ENCODE assay signal across 16 cellular contexts in the genomic region with DNA sequence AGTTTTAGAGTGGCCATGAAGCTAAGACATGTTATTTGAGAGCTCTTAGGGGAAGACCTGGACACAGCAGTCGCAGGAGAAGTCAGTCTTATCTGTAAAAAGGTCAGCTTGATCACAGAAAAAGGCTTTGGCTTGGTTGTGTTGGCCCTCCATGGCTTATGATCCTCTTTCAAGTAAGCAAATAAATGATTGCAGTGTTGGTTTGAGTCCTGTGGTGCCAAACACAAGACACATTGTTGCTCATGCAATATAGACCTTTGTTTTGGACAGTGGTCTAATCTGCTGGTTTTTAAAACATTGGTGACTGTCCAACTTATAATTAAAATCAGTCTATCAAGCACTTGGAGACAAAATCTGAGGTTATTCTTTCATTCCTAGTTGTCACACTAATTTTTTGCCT. TPM values are rescaled to one million over a fixed set of nuclear protein-coding genes. Genes with fewer than 3 reads are reported as not detected.
A peak's percentile ranks its signal among the peaks of the same experiment; 100 is the strongest.
DNase-seq lines count a peak whose midpoint lies in the region; ATAC-seq and TF ChIP-seq lines count a peak whose summit lies in the region.
"Had no signal": no experiment of that assay in that cellular context is flagged by ENCODE, and none has a peak within 500 bp of the region (broad histone marks: within the 10 kb centered on the region; RNA-seq: fewer than 3 reads in every experiment).

No MANE protein-coding gene starts in this region.

- peaks cover 81% of the 10 kb centered on the region for H3K4me1 Mint-ChIP-seq in activated naive CD4-positive, alpha-beta T cell treated with anti-CD3 and anti-CD28 coated beads, Interleukin-2, amount 10 ng/mL, durations not matched to agents 7 days and 5 days
- peaks cover 65% of the 10 kb centered on the region for H3K4me1 Mint-ChIP-seq in dendritic cell treated with granulocyte-macrophage colony-stimulating factor and Interleukin-4, amounts not matched to agents 40 ng/mL and 50 ng/mL, for 4 days (ENCODE audit: low read depth)
- H3K4me1 Mint-ChIP-seq: GM23338 had no signal

- no peak overlapping the region for H3K4me3 ChIP-seq in HL-60 (replicated peaks; ENCODE audit: insufficient read depth, low read length)
- H3K4me3 ChIP-seq in upper lobe of right lung, result no peak overlapping the region
- no peak overlapping the region for H3K4me3 ChIP-seq in body of pancreas
- H3K4me3 ChIP-seq: GM23338, MG63 had no signal

- peaks cover 2% of the 10 kb centered on the region for H3K9me3 Mint-ChIP-seq in activated naive CD4-positive, alpha-beta T cell treated with anti-CD3 and anti-CD28 coated beads, Interleukin-2, amount 10 ng/mL, durations not matched to agents 7 days and 5 days
- no peaks in the 10 kb centered on the region for H3K9me3 Mint-ChIP-seq in dendritic cell treated with granulocyte-macrophage colony-stimulating factor and Interleukin-4, amounts not matched to agents 40 ng/mL and 50 ng/mL, for 4 days
- H3K9me3 Mint-ChIP-seq: CD4-positive, alpha-beta T cell; GM23338 had no signal

- peaks cover 15% of the 10 kb centered on the region for H3K4me1 ChIP-seq in upper lobe of right lung
- H3K4me1 ChIP-seq in body of pancreas, result no peaks in the 10 kb centered on the region

- H3K27me3 ChIP-seq in HL-60 (ENCODE audit: insufficient read depth, poor library complexity, severe bottlenecking) (no peaks in the 10 kb centered on the region), upper lobe of right lung (no peaks in the 10 kb centered on the region), body of pancreas (no peaks in the 10 kb centered on the region)
- H3K27me3 ChIP-seq: MG63 had no signal

- ATAC-seq in upper lobe of right lung, result no peak
- ATAC-seq in body of pancreas, result no peak
- ATAC-seq: GM23338 had no signal

- no peaks in the 10 kb centered on the region for H3K27me3 Mint-ChIP-seq in activated naive CD4-positive, alpha-beta T cell treated with anti-CD3 and anti-CD28 coated beads, Interleukin-2, amount 10 ng/mL, durations not matched to agents 7 days and 5 days
- no peaks in the 10 kb centered on the region for H3K27me3 Mint-ChIP-seq in dendritic cell treated with granulocyte-macrophage colony-stimulating factor and Interleukin-4, amounts not matched to agents 40 ng/mL and 50 ng/mL, for 4 days
- H3K27me3 Mint-ChIP-seq: CD4-positive, alpha-beta T cell had no signal

- no peak for TF ChIP-seq CTCF in HL-60 (IDR thresholded peaks at IDR 0.05; ENCODE audit: insufficient read depth, low read length)
- TF ChIP-seq CTCF in upper lobe of right lung (IDR thresholded peaks at IDR 0.05), result no peak
- TF ChIP-seq CTCF in body of pancreas (IDR thresholded peaks at IDR 0.05), result no peak

- TF ChIP-seq POLR2A in body of pancreas (IDR thresholded peaks at IDR 0.05), result no peak

- H3K27ac Mint-ChIP-seq in activated naive CD4-positive, alpha-beta T cell treated with anti-CD3 and anti-CD28 coated beads, Interleukin-2, amount 10 ng/mL, durations not matched to agents 7 days and 5 days, result peak overlapping the region; percentile 39
- H3K27ac Mint-ChIP-seq in dendritic cell treated with granulocyte-macrophage colony-stimulating factor and Interleukin-4, amounts not matched to agents 40 ng/mL and 50 ng/mL, for 4 days, result peak overlapping the region; percentile 80
- H3K27ac Mint-ChIP-seq: GM23338 had no signal

- peaks cover 19% of the 10 kb centered on the region for H3K36me3 Mint-ChIP-seq in activated naive CD4-positive, alpha-beta T cell treated with anti-CD3 and anti-CD28 coated beads, Interleukin-2, amount 10 ng/mL, durations not matched to agents 7 days and 5 days
- peaks cover 26% of the 10 kb centered on the region for H3K36me3 Mint-ChIP-seq in dendritic cell treated with granulocyte-macrophage colony-stimulating factor and Interleukin-4, amounts not matched to agents 40 ng/mL and 50 ng/mL, for 4 days (ENCODE audit: low read depth)

- H3K9me3 ChIP-seq in upper lobe of right lung, result no peaks in the 10 kb centered on the region
- H3K9me3 ChIP-seq in body of pancreas, result no peaks in the 10 kb centered on the region
- H3K9me3 ChIP-seq: MG63 had no signal

- H3K36me3 ChIP-seq in upper lobe of right lung (no peaks in the 10 kb centered on the region), body of pancreas (replicated peaks in 1 of 2; ENCODE audit: insufficient read depth in 1 of 2, low read depth in 2 of 2) (no peaks in the 10 kb centered on the region)
- H3K36me3 ChIP-seq: MG63 had no signal

- intact Hi-C loops in dendritic cell treated with granulocyte-macrophage colony-stimulating factor and Interleukin-4, amounts not matched to agents 40 ng/mL and 50 ng/mL, for 4 days (cut with micrococcal nuclease), result no loop called here
- intact Hi-C loops in upper lobe of right lung (cut with DNase I), result no loop called here
- intact Hi-C loops in body of pancreas (cut with DNase I), result no loop called here

- 31 to 42% methylated on average over 1 of the region's 1 CpG for WGBS in body of pancreas, 2 donors

- CTCF ChIA-PET in activated naive CD4-positive, alpha-beta T cell treated with anti-CD3 and anti-CD28 coated beads, Interleukin-2, amount 10 ng/mL, durations not matched to agents 7 days and 5 days (lab: Charles Lee), result no interaction called here

- DNase-seq in activated naive CD4-positive, alpha-beta T cell treated with anti-CD3 and anti-CD28 coated beads, Interleukin-2, amount 10 ng/mL, durations not matched to agents 7 days and 5 days, result no peak
- DNase-seq in activated naive CD4-positive, alpha-beta T cell treated with Interleukin-2 at 50 U/mL for 16 hours, result no peak
- DNase-seq in HL-60 (ENCODE audit: low read depth in 1 of 2, low spot score in 1 of 2) (no peak), upper lobe of right lung (no peak), body of pancreas (no peak), DMS114 treated with DMSO at 0.1 percent for 48 hours (lab: John Stamatoyannopoulos, UW; ENCODE audit: unreplicated experiment) (no peak)
- DNase-seq: AML-193; CD4-positive, alpha-beta T cell; KBM-7; MG63; NCI-H1092 treated with DMSO at 0.1 percent for 48 hours; NCI-H1694; NCI-H345; NCI-H69 had no signal

- H3K27ac ChIP-seq in HL-60 (replicated peaks), result peak overlapping the region; percentile 35
- H3K27ac ChIP-seq in upper lobe of right lung, result peak overlapping the region; percentile 2
- H3K27ac ChIP-seq in body of pancreas, result no peak overlapping the region

- H3K4me3 Mint-ChIP-seq in activated naive CD4-positive, alpha-beta T cell treated with anti-CD3 and anti-CD28 coated beads, Interleukin-2, amount 10 ng/mL, durations not matched to agents 7 days and 5 days, result no peak overlapping the region
- H3K4me3 Mint-ChIP-seq in dendritic cell treated with granulocyte-macrophage colony-stimulating factor and Interleukin-4, amounts not matched to agents 40 ng/mL and 50 ng/mL, for 4 days, result no peak overlapping the region
- H3K4me3 Mint-ChIP-seq: CD4-positive, alpha-beta T cell; GM23338 had no signal

RNA-seq across cellular contexts. Expression of gene DOCK8, which starts 54.0 kb away (rescaled TPM):
- total RNA-seq in upper lobe of right lung (83.4 TPM), body of pancreas (10 to 100 TPM in 1 of 2 donors, 1 to 10 TPM in 1; 5.9 to 10.9 TPM)

Comparison
In these comparisons a context has a peak if more than half of its experiments do, and no peak if none do; other contexts are left out.
1. H3K27ac ChIP-seq: peak in HL-60 (single experiment) and upper lobe of right lung (single experiment); none in body of pancreas (0 of 4).